25 cellular contexts compared by ENCODE assay signal in the genomic region with DNA sequence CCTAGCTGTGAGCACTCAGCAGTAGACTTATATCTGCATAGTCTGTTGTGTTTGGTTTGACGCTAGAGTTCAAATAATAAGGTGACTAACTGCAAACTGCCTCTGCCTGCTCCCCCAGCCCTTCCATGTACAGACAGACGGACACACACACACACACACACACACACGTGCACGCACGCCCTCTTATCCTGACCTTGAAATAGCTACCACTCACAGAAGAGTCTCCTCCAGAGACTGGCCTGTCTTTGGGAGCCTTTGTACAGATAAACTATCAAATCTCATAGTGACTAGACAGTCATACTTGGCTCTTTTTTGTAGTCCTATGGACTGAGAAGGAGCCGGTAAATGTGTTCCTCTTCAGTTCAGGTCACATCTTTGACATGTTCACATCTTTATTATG.
"Had no signal": no experiment of that assay in that cellular context is flagged by ENCODE, and none has a peak within 500 bp of the region (broad histone marks: within the 10 kb centered on the region; RNA-seq: fewer than 3 reads in every experiment).

No MANE protein-coding gene starts in this region.

- FAIRE-seq: astrocyte, small intestine, TTC549 had no signal

- H3K36me3 Mint-ChIP-seq: stimulated activated effector memory CD8-positive, alpha-beta T cell treated with anti-CD3 and anti-CD28 coated beads, Interleukin-12 subunit alpha, Interleukin-12 subunit beta, amount 100 ng/mL, for 72 hours; T-cell had no signal

- H3K27me3 ChIP-seq: tibial nerve, vagina had no signal

- H3K4me1 Mint-ChIP-seq: memory B cell; stimulated activated effector memory CD8-positive, alpha-beta T cell treated with anti-CD3 and anti-CD28 coated beads, Interleukin-12 subunit alpha, Interleukin-12 subunit beta, amount 100 ng/mL, for 72 hours; stimulated activated naive CD8-positive, alpha-beta T cell treated with anti-CD3 and anti-CD28 coated beads, Interleukin-15, amount 100 ng/mL, for 72 hours; T-cell had no signal

- H3K4me1 ChIP-seq: vagina had no signal

- H3K9me3 ChIP-seq: tibial nerve, vagina had no signal

- H3K27me3 Mint-ChIP-seq: activated naive CD8-positive, alpha-beta T cell; activated T-cell treated with anti-CD3 and anti-CD28 coated beads, Interleukin-2, amount 50 U/mL, for 24 hours; memory B cell; stimulated activated naive CD8-positive, alpha-beta T cell treated with anti-CD3 and anti-CD28 coated beads, Interleukin-15, amount 100 ng/mL, for 72 hours; T-cell had no signal

- DNase-seq: activated CD4-positive, alpha-beta T cell treated with anti-CD3 and anti-CD28 coated beads for 1 hour; activated CD4-positive, alpha-beta T cell treated with anti-CD3 and anti-CD28 coated beads, Interleukin-2, amount 50 U/mL, for 1 hour; activated CD8-positive, alpha-beta memory T cell treated with anti-CD3 and anti-CD28 coated beads for 24 hours; activated CD8-positive, alpha-beta memory T cell treated with anti-CD3 and anti-CD28 coated beads, Interleukin-2, amount 50 U/mL, for 4 hours; activated naive CD4-positive, alpha-beta T cell; activated T-cell treated with anti-CD3 and anti-CD28 coated beads, Interleukin-2, amount 50 U/mL, for 24 hours; cerebellar nuclear complex; hippocampal formation; occipital lobe; stimulated activated CD4-positive, alpha-beta T cell treated with anti-CD3 and anti-CD28 coated beads, Interleukin-2, amount 100 ng/mL, for 24 hours; stimulated activated naive CD8-positive, alpha-beta T cell treated with anti-CD3 and anti-CD28 coated beads, Interleukin-15, amount 100 ng/mL, for 72 hours; T-cell had no signal

- H3K27ac ChIP-seq: epithelial cell of prostate, tibial nerve, vagina had no signal

- H3K36me3 ChIP-seq: tibial nerve, vagina had no signal

- H3K9me3 Mint-ChIP-seq: activated T-cell treated with anti-CD3 and anti-CD28 coated beads, Interleukin-2, amount 50 U/mL, for 24 hours; activated T-helper 2 cell treated with anti-CD3 and anti-CD28 coated beads, Interferon-gamma antibody, Interleukin-2, Interleukin-4, amounts not matched to agents 10 μg/mL and 5 μg/mL and 100 μg/mL, durations not matched to agents 14 hours and 24 hours and 36 hours; memory B cell; neural crest cell; stimulated activated effector memory CD8-positive, alpha-beta T cell treated with anti-CD3 and anti-CD28 coated beads, Interleukin-12 subunit alpha, Interleukin-12 subunit beta, amount 100 ng/mL, for 72 hours; stimulated activated naive CD8-positive, alpha-beta T cell treated with anti-CD3 and anti-CD28 coated beads, Interleukin-15, amount 100 ng/mL, for 72 hours; T-cell; T-helper 2 cell treated with Interferon-gamma antibody and Interleukin-4, amounts not matched to agents 5 μg/mL and 100 μg/mL, for 36 hours had no signal

- ATAC-seq: sciatic nerve; stimulated activated effector memory CD8-positive, alpha-beta T cell treated with anti-CD3 and anti-CD28 coated beads, Interleukin-12 subunit alpha, Interleukin-12 subunit beta, amount 100 ng/mL, for 72 hours; stimulated activated naive CD8-positive, alpha-beta T cell treated with anti-CD3 and anti-CD28 coated beads, Interleukin-15, amount 100 ng/mL, for 72 hours; T-cell had no signal

- H3K4me3 ChIP-seq: tibial nerve, vagina had no signal

- H3K4me3 Mint-ChIP-seq: activated naive CD8-positive, alpha-beta T cell; activated T-cell treated with anti-CD3 and anti-CD28 coated beads, Interleukin-2, amount 50 U/mL, for 24 hours; memory B cell; neural crest cell; stimulated activated effector memory CD8-positive, alpha-beta T cell treated with anti-CD3 and anti-CD28 coated beads, Interleukin-12 subunit alpha, Interleukin-12 subunit beta, amount 100 ng/mL, for 72 hours; stimulated activated naive CD8-positive, alpha-beta T cell treated with anti-CD3 and anti-CD28 coated beads, Interleukin-15, amount 100 ng/mL, for 72 hours; T-cell; T-helper 2 cell treated with Interferon-gamma antibody and Interleukin-4, amounts not matched to agents 5 μg/mL and 100 μg/mL, for 36 hours had no signal

- H3K27ac Mint-ChIP-seq: activated naive CD8-positive, alpha-beta T cell; activated T-cell treated with anti-CD3 and anti-CD28 coated beads, Interleukin-2, amount 50 U/mL, for 24 hours; activated T-helper 2 cell treated with anti-CD3 and anti-CD28 coated beads, Interferon-gamma antibody, Interleukin-2, Interleukin-4, amounts not matched to agents 10 μg/mL and 5 μg/mL and 100 μg/mL, durations not matched to agents 14 hours and 24 hours and 36 hours; memory B cell; stimulated activated effector memory CD8-positive, alpha-beta T cell treated with anti-CD3 and anti-CD28 coated beads, Interleukin-12 subunit alpha, Interleukin-12 subunit beta, amount 100 ng/mL, for 72 hours; stimulated activated naive CD8-positive, alpha-beta T cell treated with anti-CD3 and anti-CD28 coated beads, Interleukin-15, amount 100 ng/mL, for 72 hours; T-cell; T-helper 2 cell treated with Interferon-gamma antibody and Interleukin-4, amounts not matched to agents 5 μg/mL and 100 μg/mL, for 36 hours had no signal
